ENCODE assay signal across 9 cellular contexts in genomic region chr20:5608104-5608447, GRCh38. TPM values are rescaled to one million over a fixed set of nuclear protein-coding genes. Genes with fewer than 3 reads are reported as not detected.
DNase-seq lines count a peak whose midpoint lies in the region; ATAC-seq and TF ChIP-seq lines count a peak whose summit lies in the region.
"Had no signal": no experiment of that assay in that cellular context is flagged by ENCODE, and none has a peak within 500 bp of the region (broad histone marks: within the 10 kb centered on the region; RNA-seq: fewer than 3 reads in every experiment).

No MANE protein-coding gene starts in this region.

- H2BK120ac ChIP-seq in neuronal stem cell (ENCODE audit: low read depth, low read length): no peak overlapping the region

- H2BK12ac ChIP-seq in neuronal stem cell (ENCODE audit: low read length): no peak overlapping the region

- ATAC-seq in HG03159 (IDR thresholded peaks at IDR 0.05; ENCODE audit: unreplicated experiment) (no peak), GM18873 (IDR thresholded peaks at IDR 0.05; ENCODE audit: low FRiP score, unreplicated experiment) (no peak)
- ATAC-seq: mucosa of descending colon had no signal

- H2AK5ac ChIP-seq in neuronal stem cell (ENCODE audit: low read depth, low read length): no peak overlapping the region

- peak; percentile 82 to 93 for DNase-seq in NCI-H2081 (lab: John Stamatoyannopoulos, UW)
- no peak for DNase-seq in breast epithelium (ENCODE audit: low spot score in 2 of 2)
- no peak for DNase-seq in neuronal stem cell (ENCODE audit: low spot score)
- no peak for DNase-seq in NCI-H1048 (lab: John Stamatoyannopoulos, UW)
- DNase-seq in HPDE6-E6E7 (ENCODE audit: extremely low spot score): no peak

- TF ChIP-seq POLR2A in breast epithelium (IDR thresholded peaks at IDR 0.05): no peak

- no peak overlapping the region for H3K9ac ChIP-seq in neuronal stem cell (ENCODE audit: low read depth, low read length, poor library complexity)

- H3K27ac ChIP-seq in breast epithelium: no peak overlapping the region
- H3K27ac ChIP-seq in neuronal stem cell (replicated peaks; ENCODE audit: low read length): no peak overlapping the region

- no peak for TF ChIP-seq CTCF in breast epithelium (IDR thresholded peaks at IDR 0.05)

- no peak overlapping the region for H2BK5ac ChIP-seq in neuronal stem cell (ENCODE audit: low read length)

- H3K79me1 ChIP-seq in neuronal stem cell (ENCODE audit: low read depth, low read length): peaks cover 5% of the 10 kb centered on the region

- H2BK15ac ChIP-seq in neuronal stem cell (ENCODE audit: low read length): no peak overlapping the region

- no peak overlapping the region for H2AFZ ChIP-seq in neuronal stem cell (ENCODE audit: low read length)

- intact Hi-C loops in breast epithelium (cut with DNase I; ENCODE audit: low total_unique reads): no loop called here

- H3K9me3 ChIP-seq in breast epithelium: no peaks in the 10 kb centered on the region
- peaks cover 0 to 2% of the 10 kb centered on the region in 2 donors for H3K9me3 ChIP-seq in neuronal stem cell (replicated peaks in 1 of 2; ENCODE audit: control insufficient read depth in 2 of 2, insufficient read depth in 1 of 2, low read depth in 1 of 2, low read length in 2 of 2)
- H3K9me3 ChIP-seq: mucosa of descending colon had no signal

- H4K8ac ChIP-seq in neuronal stem cell (ENCODE audit: low read depth, low read length): no peak overlapping the region

- WGBS in neuronal stem cell (ENCODE audit: extremely low coverage in 2 of 2, insufficient read length in 2 of 2, insufficient replicate concordance in 1 of 2), 2 donors: no CpG with 5 or more reads among the region's 2 CpGs

- peak overlapping the region; percentile 25 for H3K4me2 ChIP-seq in neuronal stem cell (ENCODE audit: insufficient read depth, low read length, poor library complexity, severe bottlenecking)

- no peak overlapping the region for H3K14ac ChIP-seq in neuronal stem cell (ENCODE audit: low read length)

- H3K4me1 ChIP-seq in breast epithelium (no peaks in the 10 kb centered on the region), neuronal stem cell (ENCODE audit: control insufficient read depth in 2 of 2, insufficient read depth in 1 of 2, low read depth in 1 of 2, low read length in 2 of 2) (peaks cover 1 to 3% of the 10 kb centered on the region in 2 donors)

- no peak overlapping the region for H3K4ac ChIP-seq in neuronal stem cell (ENCODE audit: low read length)

- no peak overlapping the region for H4K91ac ChIP-seq in neuronal stem cell (ENCODE audit: low read depth, low read length, poor library complexity)

- no peak overlapping the region for H3K23ac ChIP-seq in neuronal stem cell (ENCODE audit: low read depth, low read length, poor library complexity)

- H3K27me3 ChIP-seq in breast epithelium (no peaks in the 10 kb centered on the region), neuronal stem cell (ENCODE audit: control insufficient read depth in 3 of 3, insufficient read depth in 3 of 3, low read depth in 1 of 3, low read length in 3 of 3) (no peaks in the 10 kb centered on the region)

- no peaks in the 10 kb centered on the region for H3K36me3 ChIP-seq in breast epithelium
- peaks cover 0 to 57% of the 10 kb centered on the region in 2 donors for H3K36me3 ChIP-seq in neuronal stem cell (replicated peaks in 1 of 2; ENCODE audit: control insufficient read depth in 2 of 2, insufficient read depth in 2 of 2, low read length in 2 of 2)

- H3K18ac ChIP-seq in neuronal stem cell (ENCODE audit: low read length): no peak overlapping the region

- H3K4me3 ChIP-seq in GM08714 (ENCODE audit: low read length): peak overlapping the region; percentile 88
- peak overlapping the region; percentile 71 to 91 (median 77) for H3K4me3 ChIP-seq in breast epithelium
- H3K4me3 ChIP-seq in neuronal stem cell (ENCODE audit: low read length in 2 of 2): peak overlapping the region in 1 of 2 donors; percentile 90
- H3K4me3 ChIP-seq: mucosa of descending colon had no signal

RNA-seq across cellular contexts. Expression of gene GPCPD1, which starts 2.7 kb away (rescaled TPM):
- 10 to 100 TPM; 18.7 to 35.9 (median 29.5) TPM for total RNA-seq in breast epithelium
- polyA plus RNA-seq in neuronal stem cell (2013, experiment 1 of 2): 6.6 TPM
- polyA plus RNA-seq in neuronal stem cell (2013, experiment 2 of 2): 7.1 TPM

Comparison
In these comparisons a context has a peak if more than half of its experiments do, and no peak if none do; other contexts are left out.
1. DNase-seq: peak in NCI-H2081 (2 of 2); none in breast epithelium (0 of 2), neuronal stem cell (single experiment), NCI-H1048 (single experiment) and HPDE6-E6E7 (single experiment).